Comparison of ENCODE assay signal across 9 cellular contexts in genomic region chr5:9498541-9499497, GRCh38. TPM values are rescaled to one million over a fixed set of nuclear protein-coding genes. Genes with fewer than 3 reads are reported as not detected.
DNase-seq lines count a peak whose midpoint lies in the region; ATAC-seq, FAIRE-seq and TF ChIP-seq lines count a peak whose summit lies in the region.
"Had no signal": no experiment of that assay in that cellular context is flagged by ENCODE, and none has a peak within 500 bp of the region (broad histone marks: within the 10 kb centered on the region; RNA-seq: fewer than 3 reads in every experiment).

No MANE protein-coding gene starts in this region.

- H3K9me3 ChIP-seq in Karpas-422 (ENCODE audit: low read length) (no peaks in the 10 kb centered on the region), pancreas (no peaks in the 10 kb centered on the region)

- no peak for FAIRE-seq in pancreas (lab: Jason Lieb, UNC)

- no peak overlapping the region for H3K4me3 ChIP-seq in Karpas-422 (ENCODE audit: low read length)
- H3K4me3 ChIP-seq in astrocyte of the cerebellum (ENCODE audit: low read depth, low read length), result no peak overlapping the region
- H3K4me3 ChIP-seq in pancreas, result no peak overlapping the region

- ATAC-seq in pancreas (peak in 3 of 4 donors; percentile 76 to 89 (median 87)), GM21447 (IDR thresholded peaks at IDR 0.05; ENCODE audit: unreplicated experiment) (no peak), HG03108 (IDR thresholded peaks at IDR 0.05; ENCODE audit: unreplicated experiment) (no peak)

- H3K27ac ChIP-seq in Karpas-422 (ENCODE audit: low read length) (no peak overlapping the region), pancreas (no peak overlapping the region)

- no peak overlapping the region for H2AFZ ChIP-seq in Karpas-422 (ENCODE audit: low read length)

- no peaks in the 10 kb centered on the region for H3K36me3 ChIP-seq in Karpas-422 (ENCODE audit: insufficient read depth, low read length)
- H3K36me3 ChIP-seq in pancreas, result no peaks in the 10 kb centered on the region

- TF ChIP-seq CTCF in astrocyte of the cerebellum (IDR thresholded peaks at IDR 0.05; ENCODE audit: low read depth, low read length, missing control alignments), result peak; percentile 62
- peak in 3 of 4 donors; percentile 16 to 36 (median 23) for TF ChIP-seq CTCF in pancreas (IDR thresholded peaks at IDR 0.05)

- H3K27me3 ChIP-seq in Karpas-422 (ENCODE audit: low read length), result no peaks in the 10 kb centered on the region
- no peaks in the 10 kb centered on the region for H3K27me3 ChIP-seq in pancreas

- H3K9me2 ChIP-seq in Karpas-422 (replicated peaks; ENCODE audit: insufficient read depth, low read length), result no peaks in the 10 kb centered on the region

- no peaks in the 10 kb centered on the region for H3K79me2 ChIP-seq in Karpas-422 (ENCODE audit: low read length)

- H3K4me1 ChIP-seq in Karpas-422 (ENCODE audit: low read length), result no peaks in the 10 kb centered on the region
- peaks cover 0 to 3% (median 0%) of the 10 kb centered on the region in 3 donors for H3K4me1 ChIP-seq in pancreas

- peak; percentile 8 for DNase-seq in activated CD4-positive, alpha-beta T cell treated with anti-CD3 and anti-CD28 coated beads for 48 hours
- DNase-seq in activated CD4-positive, alpha-beta T cell treated with anti-CD3 and anti-CD28 coated beads, Interleukin-2, amount 50 U/mL, for 1 hour, result no peak
- peak; percentile 41 for DNase-seq in Karpas-422
- no peak for DNase-seq in astrocyte of the cerebellum (ENCODE audit: low read depth)
- peak in 3 of 6 donors; percentile 16 to 44 (median 31) for DNase-seq in pancreas
- no peak for DNase-seq in anterior cingulate cortex (lab: John Stamatoyannopoulos, UW)
- DNase-seq: NCI-H146 had no signal

- 57 to 72% methylated on average over 14 of the region's 14 CpGs for WGBS in pancreas, 2 donors

- in situ Hi-C loops in astrocyte of the cerebellum (cut with HindIII; ENCODE audit: low sequenced_read_pairs), result loop anchor here (5.0 kb wide), 1 partner anchor 42 kb away; no protein-coding TSS in a partner anchor

- no peak overlapping the region for H3K9ac ChIP-seq in Karpas-422 (ENCODE audit: low read length)

- no peak overlapping the region for H3K4me2 ChIP-seq in Karpas-422 (ENCODE audit: low read depth, low read length, poor library complexity, severe bottlenecking)

- no peaks in the 10 kb centered on the region for H4K20me1 ChIP-seq in Karpas-422 (ENCODE audit: insufficient read depth, low read depth, low read length)

- intact Hi-C loops in pancreas (cut with DNase I), result no loop called here

RNA-seq across cellular contexts. Expression of gene SEMA5A, which starts 47.1 kb away (rescaled TPM):
- total RNA-seq in Karpas-422 (2014; rRNA removed; shearing (Covaris generic); ENCODE audit: low replicate concordance), result not detected in 2 replicates
- total RNA-seq in pancreas, result 10 to 100 TPM in 2 of 6 donors, 1 to 10 TPM in 4; 5.2 to 14.0 (median 7.8) TPM
- 1 to 10 TPM in 1 of 2 donors, under 1 TPM in 1; 0.91 to 3.5 TPM for polyA plus RNA-seq in pancreas

Comparison
In these comparisons a context has a peak if more than half of its experiments do, and no peak if none do; other contexts are left out.
1. DNase-seq: peak in activated CD4-positive, alpha-beta T cell treated with anti-CD3 and anti-CD28 coated beads for 48 hours (single experiment) and Karpas-422 (single experiment); none in activated CD4-positive, alpha-beta T cell treated with anti-CD3 and anti-CD28 coated beads, Interleukin-2, amount 50 U/mL, for 1 hour (single experiment), astrocyte of the cerebellum (single experiment) and anterior cingulate cortex (0 of 58).
2. ATAC-seq: peak in pancreas (3 of 4); none in GM21447 (single experiment) and HG03108 (single experiment).